ENCODE assay signal across 1 cellular context in the genomic region with DNA sequence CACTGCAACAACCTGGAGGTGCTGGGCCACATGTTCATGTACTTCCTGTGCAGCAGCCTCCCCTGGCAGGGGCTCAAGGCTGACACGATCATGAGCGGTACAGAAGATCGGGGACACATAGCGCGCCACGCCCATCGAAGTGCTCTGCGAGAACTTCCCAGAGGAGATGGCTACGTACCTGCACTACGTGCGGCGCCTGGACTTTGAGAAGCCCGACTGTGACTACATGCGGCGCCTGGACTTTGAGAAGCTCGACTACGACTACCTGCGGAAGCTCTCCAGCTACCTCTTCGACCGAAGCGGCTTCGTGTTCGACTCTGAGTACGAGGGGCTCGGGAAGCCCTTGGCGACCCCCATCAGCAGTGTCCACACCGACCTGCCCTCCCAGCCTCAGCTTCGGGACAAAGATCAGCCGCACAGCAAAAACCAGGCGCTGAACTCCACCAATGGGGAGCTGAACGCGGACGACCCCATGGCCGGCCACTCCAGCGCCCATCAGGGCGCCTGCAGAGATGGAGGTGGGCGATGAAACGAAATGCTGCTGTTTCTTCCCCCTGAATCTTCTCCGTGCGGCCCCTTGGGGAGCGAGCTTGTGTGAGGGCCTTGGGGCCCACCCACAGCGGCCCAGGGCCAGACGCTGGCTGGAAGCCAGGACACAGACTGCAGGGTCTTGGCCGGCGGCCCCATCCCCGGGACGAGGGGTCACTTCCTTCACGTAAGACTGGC.
TF ChIP-seq lines count a peak whose summit lies in the region.

No MANE protein-coding gene starts in this region.

TF ChIP-seq in H1, 55 proteins besides CTCF, POLR2A, EP300 and RAD21:
- no peak for TF ChIP-seq SIN3A (conservative IDR thresholded peaks at IDR 0.05 in 1 of 2, IDR thresholded peaks at IDR 0.05 in 1 of 2; ENCODE audit: low read depth in 1 of 2, low read length in 2 of 2)
- no peak for TF ChIP-seq POU5F1 (IDR thresholded peaks at IDR 0.05; ENCODE audit: low read depth, low read length)
- TF ChIP-seq GABPA (IDR thresholded peaks at IDR 0.05; ENCODE audit: borderline replicate concordance, insufficient read depth, low read length), result no peak
- no peak for TF ChIP-seq CEBPB (IDR thresholded peaks at IDR 0.05; ENCODE audit: low read depth, low read length)
- TF ChIP-seq TCF12 (IDR thresholded peaks at IDR 0.05; ENCODE audit: low read depth, low read length), result no peak
- TF ChIP-seq CHD1 (IDR thresholded peaks at IDR 0.05; ENCODE audit: low read depth, low read length), result no peak
- TF ChIP-seq BCL11A (IDR thresholded peaks at IDR 0.05; ENCODE audit: low read depth in 2 of 2, low read length in 2 of 2), result no peak
- TF ChIP-seq EZH2 (IDR thresholded peaks at IDR 0.05; ENCODE audit: low read depth, low read length, severe bottlenecking), result no peak
- TF ChIP-seq POLR2AphosphoS5 (IDR thresholded peaks at IDR 0.05; ENCODE audit: low read depth, low read length), result no peak
- no peak for TF ChIP-seq BACH1 (IDR thresholded peaks at IDR 0.05; ENCODE audit: low read length)
- no peak for TF ChIP-seq CREB1 (IDR thresholded peaks at IDR 0.05)
- no peak for TF ChIP-seq TEAD4 (IDR thresholded peaks at IDR 0.05; ENCODE audit: low read depth, low read length)
- TF ChIP-seq RNF2 (IDR thresholded peaks at IDR 0.05; ENCODE audit: borderline replicate concordance, low read depth, low read length, missing control alignments, poor library complexity, severe bottlenecking), result no peak
- TF ChIP-seq SP4 (IDR thresholded peaks at IDR 0.05; ENCODE audit: low read length), result no peak
- TF ChIP-seq JUND (IDR thresholded peaks at IDR 0.05; ENCODE audit: low read length), result no peak
- no peak for TF ChIP-seq HDAC2 (IDR thresholded peaks at IDR 0.05; ENCODE audit: borderline replicate concordance in 1 of 2, low read depth in 2 of 2, low read length in 2 of 2)
- TF ChIP-seq, protein P1, sequence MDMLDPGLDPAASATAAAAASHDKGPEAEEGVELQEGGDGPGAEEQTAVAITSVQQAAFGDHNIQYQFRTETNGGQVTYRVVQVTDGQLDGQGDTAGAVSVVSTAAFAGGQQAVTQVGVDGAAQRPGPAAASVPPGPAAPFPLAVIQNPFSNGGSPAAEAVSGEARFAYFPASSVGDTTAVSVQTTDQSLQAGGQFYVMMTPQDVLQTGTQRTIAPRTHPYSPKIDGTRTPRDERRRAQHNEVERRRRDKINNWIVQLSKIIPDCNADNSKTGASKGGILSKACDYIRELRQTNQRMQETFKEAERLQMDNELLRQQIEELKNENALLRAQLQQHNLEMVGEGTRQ (IDR thresholded peaks at IDR 0.05; ENCODE audit: low read length), result no peak
TF ChIP-seq in H1: peak in this region for 0.
